ENCODE assay signal across 8 cellular contexts in the genomic region with DNA sequence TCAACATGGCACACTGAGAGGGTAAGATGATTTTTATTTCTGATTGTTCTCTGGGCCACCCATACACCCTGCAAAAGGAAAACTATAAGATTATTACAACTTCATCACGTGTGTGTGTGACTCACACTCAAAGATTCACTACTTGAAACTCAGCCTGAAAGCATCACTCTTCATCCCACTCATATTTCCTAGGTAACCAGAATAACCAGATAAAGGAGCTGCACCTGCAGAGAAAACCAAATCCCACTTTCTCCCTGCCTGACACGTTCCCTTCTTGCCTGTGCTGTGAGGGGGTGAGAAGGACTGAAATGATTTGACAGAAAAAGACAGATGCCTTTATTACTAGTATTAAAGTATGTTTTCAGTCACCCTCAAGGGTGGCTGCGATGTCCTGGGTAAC.
A peak's percentile ranks its signal among the peaks of the same experiment; 100 is the strongest.
DNase-seq lines count a peak whose midpoint lies in the region; ATAC-seq, FAIRE-seq and TF ChIP-seq lines count a peak whose summit lies in the region.

No MANE protein-coding gene starts in this region.

- peaks cover 7% of the 10 kb centered on the region for H3K27me3 Mint-ChIP-seq in activated CD4-positive, alpha-beta T cell treated with anti-CD3 and anti-CD28 coated beads for 36 hours

- H3K9me3 ChIP-seq in upper lobe of right lung: no peaks in the 10 kb centered on the region

- no peaks in the 10 kb centered on the region for H3K9me3 Mint-ChIP-seq in activated CD4-positive, alpha-beta T cell treated with anti-CD3 and anti-CD28 coated beads for 36 hours (ENCODE audit: low read depth)

- CTCF ChIA-PET in activated CD4-positive, alpha-beta T cell treated with anti-CD3 and anti-CD28 coated beads for 36 hours (lab: Charles Lee): interaction anchor here (0.6 to 1.6 kb wide), 4 partner anchors 22 to 197 kb away, joined by 3 to 5 read pairs (median 4); no protein-coding TSS in a partner anchor

- peak overlapping the region; percentile 82 for H3K27ac Mint-ChIP-seq in activated CD4-positive, alpha-beta T cell treated with anti-CD3 and anti-CD28 coated beads for 36 hours

- peaks cover 7% of the 10 kb centered on the region for H3K36me3 Mint-ChIP-seq in activated CD4-positive, alpha-beta T cell treated with anti-CD3 and anti-CD28 coated beads for 36 hours (ENCODE audit: low read depth)

- peak; percentile 87 for ATAC-seq in activated CD4-positive, alpha-beta T cell treated with anti-CD3 and anti-CD28 coated beads for 36 hours
- ATAC-seq in HG03095 (IDR thresholded peaks at IDR 0.05; ENCODE audit: unreplicated experiment) (peak; percentile 52), upper lobe of right lung (no peak)

- H3K4me1 ChIP-seq in upper lobe of right lung: peaks cover 35% of the 10 kb centered on the region

- peak; percentile 75 for DNase-seq in activated CD4-positive, alpha-beta T cell treated with anti-CD3 and anti-CD28 coated beads for 36 hours
- DNase-seq in activated CD4-positive, alpha-beta T cell treated with anti-CD3 and anti-CD28 coated beads for 4 hours: no peak
- peak; percentile 50 for DNase-seq in amniotic stem cell (lab: John Stamatoyannopoulos, UW)
- peak; percentile 54 to 64 for DNase-seq in stimulated activated CD4-positive, alpha-beta T cell treated with anti-CD3 and anti-CD28 coated beads, Interleukin-2, amount 100 ng/mL, for 24 hours
- no peak for DNase-seq in HTR-8/SVneo (ENCODE audit: insufficient read length, low spot score)
- no peak for DNase-seq in upper lobe of right lung
- DNase-seq in NCI-H187 (lab: John Stamatoyannopoulos, UW): no peak

- intact Hi-C loops in activated CD4-positive, alpha-beta T cell treated with anti-CD3 and anti-CD28 coated beads for 36 hours (cut with DNase I, micrococcal nuclease): loop anchor here (1.0 kb wide), 10 partner anchors 22 to 830 kb away; no protein-coding TSS in a partner anchor
- intact Hi-C loops in upper lobe of right lung (cut with DNase I): no loop called here

- no peaks in the 10 kb centered on the region for H3K27me3 ChIP-seq in upper lobe of right lung

- peak overlapping the region; percentile 21 for H3K4me3 Mint-ChIP-seq in activated CD4-positive, alpha-beta T cell treated with anti-CD3 and anti-CD28 coated beads for 36 hours

- no peak for TF ChIP-seq CTCF in upper lobe of right lung (IDR thresholded peaks at IDR 0.05)

- no peaks in the 10 kb centered on the region for H3K36me3 ChIP-seq in upper lobe of right lung

- no peak overlapping the region for H3K27ac ChIP-seq in upper lobe of right lung

- POLR2A ChIA-PET in activated CD4-positive, alpha-beta T cell treated with anti-CD3 and anti-CD28 coated beads for 36 hours (lab: Charles Lee): interaction anchor here (0.6 to 1.6 kb wide), 6 partner anchors 22 to 1217 kb away, joined by 3 to 4 read pairs (median 4); no protein-coding TSS in a partner anchor

- H3K4me3 ChIP-seq in upper lobe of right lung: no peak overlapping the region

- peaks cover 43% of the 10 kb centered on the region for H3K4me1 Mint-ChIP-seq in activated CD4-positive, alpha-beta T cell treated with anti-CD3 and anti-CD28 coated beads for 36 hours

- no peak for FAIRE-seq in HTR-8/SVneo (lab: Jason Lieb, UNC)

Comparison
In these comparisons a context has a peak if more than half of its experiments do, and no peak if none do; other contexts are left out.
1. DNase-seq: peak in activated CD4-positive, alpha-beta T cell treated with anti-CD3 and anti-CD28 coated beads for 36 hours (single experiment), amniotic stem cell (single experiment) and stimulated activated CD4-positive, alpha-beta T cell treated with anti-CD3 and anti-CD28 coated beads, Interleukin-2, amount 100 ng/mL, for 24 hours (2 of 2); none in activated CD4-positive, alpha-beta T cell treated with anti-CD3 and anti-CD28 coated beads for 4 hours (0 of 2), HTR-8/SVneo (single experiment), upper lobe of right lung (single experiment) and NCI-H187 (0 of 2).